Comparison of ENCODE assay signal across 2 cellular contexts in the genomic region with DNA sequence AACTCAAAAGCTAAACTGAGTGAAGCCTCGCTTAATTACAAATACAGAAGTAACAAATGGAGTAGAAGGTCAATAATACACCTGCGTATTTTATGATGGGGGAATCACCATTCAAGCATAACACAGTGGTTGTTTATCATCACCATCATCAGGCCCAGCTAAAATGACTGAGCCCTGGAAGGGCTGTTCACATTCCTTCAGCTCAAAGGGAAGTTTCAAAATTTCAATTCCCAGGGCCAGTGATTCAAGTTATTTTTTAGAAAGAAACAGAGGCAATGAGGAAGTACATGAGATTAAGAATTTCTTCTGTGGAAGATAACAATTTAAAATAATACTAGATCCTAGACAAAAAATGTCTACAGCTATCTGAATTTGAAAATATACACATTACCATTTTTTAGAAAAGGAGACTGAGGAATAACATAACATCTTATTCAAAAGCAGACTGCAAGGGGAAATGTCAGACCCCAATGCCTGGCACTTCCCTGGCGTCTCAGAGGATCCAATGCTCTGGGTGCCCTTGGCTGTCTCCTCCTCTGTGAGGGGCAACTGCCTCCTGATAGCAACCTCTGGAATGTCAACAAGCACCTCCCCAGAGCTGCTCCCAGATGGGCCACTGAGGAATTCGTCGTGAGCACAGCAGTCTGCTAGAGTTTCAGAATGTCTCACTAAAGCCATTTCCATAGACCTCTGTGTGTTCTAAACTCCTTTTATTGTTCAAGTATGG.
TF ChIP-seq lines count a peak whose summit lies in the region.

No MANE protein-coding gene starts in this region.

TF ChIP-seq in IMR-90, 13 proteins besides CTCF, POLR2A, EP300 and RAD21:
- TF ChIP-seq RCOR1 (IDR thresholded peaks at IDR 0.05; ENCODE audit: insufficient replicate concordance, low read length) (no peak), CEBPB (IDR thresholded peaks at IDR 0.05; ENCODE audit: low read depth, low read length) (no peak), SMC3 (IDR thresholded peaks at IDR 0.05; ENCODE audit: low read depth, low read length) (no peak), FOS (IDR thresholded peaks at IDR 0.05; ENCODE audit: low read depth, low read length) (no peak), CHD1 (IDR thresholded peaks at IDR 0.05; ENCODE audit: low read depth, low read length) (no peak), RFX5 (IDR thresholded peaks at IDR 0.05; ENCODE audit: low read depth, low read length) (no peak), MAFK (IDR thresholded peaks at IDR 0.05; ENCODE audit: low read depth, low read length) (no peak), NFE2L2 (IDR thresholded peaks at IDR 0.05; ENCODE audit: low read depth, low read length) (no peak), MAZ (IDR thresholded peaks at IDR 0.05; ENCODE audit: borderline replicate concordance, low read depth, low read length) (no peak)
- TF ChIP-seq, protein P1, sequence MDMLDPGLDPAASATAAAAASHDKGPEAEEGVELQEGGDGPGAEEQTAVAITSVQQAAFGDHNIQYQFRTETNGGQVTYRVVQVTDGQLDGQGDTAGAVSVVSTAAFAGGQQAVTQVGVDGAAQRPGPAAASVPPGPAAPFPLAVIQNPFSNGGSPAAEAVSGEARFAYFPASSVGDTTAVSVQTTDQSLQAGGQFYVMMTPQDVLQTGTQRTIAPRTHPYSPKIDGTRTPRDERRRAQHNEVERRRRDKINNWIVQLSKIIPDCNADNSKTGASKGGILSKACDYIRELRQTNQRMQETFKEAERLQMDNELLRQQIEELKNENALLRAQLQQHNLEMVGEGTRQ (IDR thresholded peaks at IDR 0.05; ENCODE audit: low read depth, low read length): no peak

TF ChIP-seq in H1, 55 proteins besides CTCF, POLR2A, EP300 and RAD21:
- TF ChIP-seq ASH2L (IDR thresholded peaks at IDR 0.05; ENCODE audit: low read length) (no peak), SIN3A (conservative IDR thresholded peaks at IDR 0.05 in 1 of 2, IDR thresholded peaks at IDR 0.05 in 1 of 2; ENCODE audit: low read depth in 1 of 2, low read length in 2 of 2) (no peak), TEAD4 (IDR thresholded peaks at IDR 0.05; ENCODE audit: low read depth, low read length) (peak; percentile 71; the same call in 1 of the 2 replicates), RBBP5 (IDR thresholded peaks at IDR 0.05; ENCODE audit: borderline replicate concordance, low read depth, low read length) (no peak)
- TF ChIP-seq, protein P1 (IDR thresholded peaks at IDR 0.05; ENCODE audit: low read length): no peak
